In genomic region chr13:41196620-41197019, GRCh38 we compare ENCODE assay signal across 14 cellular contexts. TPM values are rescaled to one million over a fixed set of nuclear protein-coding genes. Genes with fewer than 3 reads are reported as not detected.
DNase-seq lines count a peak whose midpoint lies in the region; ATAC-seq and TF ChIP-seq lines count a peak whose summit lies in the region.
"Had no signal": no experiment of that assay in that cellular context is flagged by ENCODE, and none has a peak within 500 bp of the region (broad histone marks: within the 10 kb centered on the region; RNA-seq: fewer than 3 reads in every experiment).

No MANE protein-coding gene starts in this region.

- no peak for DNase-seq in CD4-positive, alpha-beta T cell
- DNase-seq in HCEC 1CT: peak; percentile 43
- DNase-seq in RKO (ENCODE audit: low spot score): peak; percentile 46
- no peak for DNase-seq in fibroblast of villous mesenchyme (ENCODE audit: low read depth)
- DNase-seq in activated T-helper 1 cell treated with anti-CD3 and anti-CD28 coated beads, Interleukin-12 subunit alpha, Interleukin-12 subunit beta, Interleukin-2, Interleukin-4 antibody, amounts not matched to agents 30 ng/mL and 10 ng/mL and 1 ng/mL, durations not matched to agents 14 hours and 24 hours and 36 hours (ENCODE audit: low spot score): no peak
- DNase-seq in A172 (ENCODE audit: low spot score): no peak
- DNase-seq: activated T-cell treated with anti-CD3 and anti-CD28 coated beads, Interleukin-2, amount 50 U/mL, for 72 hours; central memory CD4-positive, alpha-beta T cell; DMS79 treated with DMSO at 0.1 percent for 48 hours; left ventricle myocardium inferior; NCI-H1105 had no signal

- H3K9me3 Mint-ChIP-seq in CD4-positive, alpha-beta T cell: no peaks in the 10 kb centered on the region
- H3K9me3 Mint-ChIP-seq in activated T-helper 1 cell treated with anti-CD3 and anti-CD28 coated beads, Interleukin-12 subunit alpha, Interleukin-12 subunit beta, Interleukin-2, Interleukin-4 antibody, amounts not matched to agents 30 ng/mL and 10 ng/mL and 1 ng/mL, durations not matched to agents 14 hours and 24 hours and 36 hours: no peaks in the 10 kb centered on the region
- H3K9me3 Mint-ChIP-seq: activated T-cell treated with anti-CD3 and anti-CD28 coated beads, Interleukin-2, amount 50 U/mL, for 72 hours had no signal

- POLR2A ChIA-PET in CD4-positive, alpha-beta T cell (lab: Charles Lee): interaction anchor here (1.3 kb wide), 1 partner anchor 135 kb away, joined by 5 read pairs; the partner anchor contains the start of gene WBP4

- peaks cover 18% of the 10 kb centered on the region for H3K36me3 Mint-ChIP-seq in CD4-positive, alpha-beta T cell (ENCODE audit: low read depth)
- peaks cover 12% of the 10 kb centered on the region for H3K36me3 Mint-ChIP-seq in activated T-helper 1 cell treated with anti-CD3 and anti-CD28 coated beads, Interleukin-12 subunit alpha, Interleukin-12 subunit beta, Interleukin-2, Interleukin-4 antibody, amounts not matched to agents 30 ng/mL and 10 ng/mL and 1 ng/mL, durations not matched to agents 14 hours and 24 hours and 36 hours (ENCODE audit: low read depth)

- peak; percentile 30 for TF ChIP-seq CTCF in CD4-positive, alpha-beta T cell (IDR thresholded peaks at IDR 0.05)
- peak; percentile 41 for TF ChIP-seq CTCF in fibroblast of villous mesenchyme (IDR thresholded peaks at IDR 0.05; ENCODE audit: insufficient read depth, low read depth, low read length)

- no peaks in the 10 kb centered on the region for H3K9me3 ChIP-seq in CD4-positive, alpha-beta T cell (ENCODE audit: control insufficient read depth, low read length)
- H3K9me3 ChIP-seq: left ventricle myocardium inferior had no signal

- no peak overlapping the region for H3K4me3 ChIP-seq in fibroblast of villous mesenchyme (ENCODE audit: low read depth, low read length)
- H3K4me3 ChIP-seq: left ventricle myocardium inferior had no signal

- no peak overlapping the region for H3K4me3 Mint-ChIP-seq in CD4-positive, alpha-beta T cell
- H3K4me3 Mint-ChIP-seq in activated T-helper 1 cell treated with anti-CD3 and anti-CD28 coated beads, Interleukin-12 subunit alpha, Interleukin-12 subunit beta, Interleukin-2, Interleukin-4 antibody, amounts not matched to agents 30 ng/mL and 10 ng/mL and 1 ng/mL, durations not matched to agents 14 hours and 24 hours and 36 hours: no peak overlapping the region

- intact Hi-C loops in CD4-positive, alpha-beta T cell (cut with DNase I, micrococcal nuclease): loop anchor here (10.0 kb wide), 3 partner anchors 118 to 272 kb away; partner anchors contain the start of gene NAA16 (in 1 of the 2)
- intact Hi-C loops in activated T-helper 1 cell treated with anti-CD3 and anti-CD28 coated beads, Interleukin-12 subunit alpha, Interleukin-12 subunit beta, Interleukin-2, Interleukin-4 antibody, amounts not matched to agents 30 ng/mL and 10 ng/mL and 1 ng/mL, durations not matched to agents 14 hours and 24 hours and 36 hours (cut with micrococcal nuclease): loop anchor here (10.0 kb wide), 1 partner anchor 222 kb away; no protein-coding TSS in a partner anchor

- ATAC-seq in CD4-positive, alpha-beta T cell (ENCODE audit: poor library complexity): no peak
- ATAC-seq in GM19397 (IDR thresholded peaks at IDR 0.05; ENCODE audit: unreplicated experiment) (no peak), HG03460 (IDR thresholded peaks at IDR 0.05; ENCODE audit: unreplicated experiment) (no peak)
- ATAC-seq: activated T-cell treated with anti-CD3 and anti-CD28 coated beads, Interleukin-2, amount 50 U/mL, for 72 hours had no signal

- H3K27me3 Mint-ChIP-seq in CD4-positive, alpha-beta T cell: no peaks in the 10 kb centered on the region
- peaks cover 3% of the 10 kb centered on the region for H3K27me3 Mint-ChIP-seq in activated T-helper 1 cell treated with anti-CD3 and anti-CD28 coated beads, Interleukin-12 subunit alpha, Interleukin-12 subunit beta, Interleukin-2, Interleukin-4 antibody, amounts not matched to agents 30 ng/mL and 10 ng/mL and 1 ng/mL, durations not matched to agents 14 hours and 24 hours and 36 hours (ENCODE audit: insufficient read depth)

- H3K4me1 Mint-ChIP-seq in CD4-positive, alpha-beta T cell (ENCODE audit: low read depth): peaks cover 25% of the 10 kb centered on the region
- peaks cover 43% of the 10 kb centered on the region for H3K4me1 Mint-ChIP-seq in activated T-helper 1 cell treated with anti-CD3 and anti-CD28 coated beads, Interleukin-12 subunit alpha, Interleukin-12 subunit beta, Interleukin-2, Interleukin-4 antibody, amounts not matched to agents 30 ng/mL and 10 ng/mL and 1 ng/mL, durations not matched to agents 14 hours and 24 hours and 36 hours (ENCODE audit: low read depth)

- CTCF ChIA-PET in CD4-positive, alpha-beta T cell (lab: Charles Lee): interaction anchor here (1.1 to 1.7 kb wide), 4 partner anchors 35 to 267 kb away, joined by 3 to 4 read pairs (median 3); partner anchors contain the start of gene MTRF1

- H3K27ac Mint-ChIP-seq in CD4-positive, alpha-beta T cell: no peak overlapping the region
- H3K27ac Mint-ChIP-seq in activated T-helper 1 cell treated with anti-CD3 and anti-CD28 coated beads, Interleukin-12 subunit alpha, Interleukin-12 subunit beta, Interleukin-2, Interleukin-4 antibody, amounts not matched to agents 30 ng/mL and 10 ng/mL and 1 ng/mL, durations not matched to agents 14 hours and 24 hours and 36 hours: no peak overlapping the region
- H3K27ac Mint-ChIP-seq: activated T-cell treated with anti-CD3 and anti-CD28 coated beads, Interleukin-2, amount 50 U/mL, for 72 hours had no signal

- no peak overlapping the region for H3K27ac ChIP-seq in CD4-positive, alpha-beta T cell (ENCODE audit: low read depth, low read length)
- H3K27ac ChIP-seq: left ventricle myocardium inferior, parathyroid adenoma had no signal

- no peaks in the 10 kb centered on the region for H3K27me3 ChIP-seq in CD4-positive, alpha-beta T cell (ENCODE audit: control insufficient read depth, insufficient read depth, low read length)

RNA-seq across cellular contexts. Expression of gene KBTBD7, which starts 2.3 kb away (rescaled TPM):
- total RNA-seq in CD4-positive, alpha-beta T cell: 1 to 10 TPM; 2.7 to 3.1 TPM
- 5.8 and 8.6 TPM in 2 replicates for total RNA-seq in fibroblast of villous mesenchyme
- total RNA-seq in activated T-helper 1 cell treated with anti-CD3 and anti-CD28 coated beads, Interleukin-12 subunit alpha, Interleukin-12 subunit beta, Interleukin-2, Interleukin-4 antibody, amounts not matched to agents 30 ng/mL and 10 ng/mL and 1 ng/mL, durations not matched to agents 14 hours and 24 hours and 36 hours: 6.2 and 6.3 TPM in 2 replicates
- 5.8 and 6.8 TPM in 2 replicates for total RNA-seq in A172 (2014; rRNA removed; shearing (Covaris generic))

Comparison
In these comparisons a context has a peak if more than half of its experiments do, and no peak if none do; other contexts are left out.
1. DNase-seq: peak in HCEC 1CT (single experiment) and RKO (single experiment); none in CD4-positive, alpha-beta T cell (0 of 10), fibroblast of villous mesenchyme (single experiment), activated T-helper 1 cell treated with anti-CD3 and anti-CD28 coated beads, Interleukin-12 subunit alpha, Interleukin-12 subunit beta, Interleukin-2, Interleukin-4 antibody, amounts not matched to agents 30 ng/mL and 10 ng/mL and 1 ng/mL, durations not matched to agents 14 hours and 24 hours and 36 hours (single experiment) and A172 (single experiment).